In genomic region chr12:29428630-29429029, GRCh38 we compare ENCODE assay signal across 8 cellular contexts. TPM values are rescaled to one million over a fixed set of nuclear protein-coding genes. Genes with fewer than 3 reads are reported as not detected.
DNase-seq lines count a peak whose midpoint lies in the region; ATAC-seq and TF ChIP-seq lines count a peak whose summit lies in the region.

No MANE protein-coding gene starts in this region.

- H2BK5ac ChIP-seq in mesendoderm (ENCODE audit: low read length): no peak overlapping the region

- POLR2A ChIA-PET in HEK293 (lab: Yijun Ruan, JAX): no interaction called here
- POLR2A ChIA-PET in PC-3 (lab: Charles Lee; ENCODE audit: unreplicated experiment): interaction anchor here (0.5 to 0.6 kb wide), 2 partner anchors 49 to 108 kb away, joined by 3 to 4 read pairs; no protein-coding TSS in a partner anchor

- H3K9ac ChIP-seq in PC-3 (ENCODE audit: low read length) (no peak overlapping the region), mesendoderm (ENCODE audit: low read length) (no peak overlapping the region)

- no peak overlapping the region for H3K18ac ChIP-seq in mesendoderm (ENCODE audit: low read length)

- H3K4me2 ChIP-seq in PC-3 (ENCODE audit: low read length) (no peak overlapping the region), osteoblast (ENCODE audit: insufficient read depth, low read length) (no peak overlapping the region), mesendoderm (ENCODE audit: low read length) (no peak overlapping the region)

- H2AFZ ChIP-seq in PC-3 (ENCODE audit: low read length): no peak overlapping the region
- H2AFZ ChIP-seq in osteoblast (ENCODE audit: low read length): no peak overlapping the region

- H3F3A ChIP-seq in PC-3 (ENCODE audit: low read length, unreplicated experiment): no peaks in the 10 kb centered on the region

- CTCF ChIA-PET in HEK293 (lab: Yijun Ruan, JAX): interaction anchor here (1.1 kb wide), 1 partner anchor 8 kb away, joined by 4 read pairs; no protein-coding TSS in a partner anchor
- CTCF ChIA-PET in PC-3 (lab: Charles Lee): no interaction called here

- TF ChIP-seq CTCF in HEK293 (tag by site-specific recombination; IDR thresholded peaks at IDR 0.05): no peak
- no peak for TF ChIP-seq CTCF in PC-3 (conservative IDR thresholded peaks at IDR 0.05; ENCODE audit: low read depth, low read length)
- TF ChIP-seq CTCF in osteoblast (IDR thresholded peaks at IDR 0.05; ENCODE audit: extremely low read depth, low read depth, low read length): no peak

- H2AK5ac ChIP-seq in mesendoderm (ENCODE audit: low read length): no peak overlapping the region

- no peaks in the 10 kb centered on the region for H4K20me1 ChIP-seq in PC-3 (ENCODE audit: low read length)
- no peaks in the 10 kb centered on the region for H4K20me1 ChIP-seq in osteoblast (ENCODE audit: insufficient read depth, low read length)

- no peaks in the 10 kb centered on the region for H3K27me3 ChIP-seq in PC-3 (ENCODE audit: low read length)
- no peaks in the 10 kb centered on the region for H3K27me3 ChIP-seq in osteoblast (ENCODE audit: insufficient read depth, low read length)
- no peaks in the 10 kb centered on the region for H3K27me3 ChIP-seq in mesendoderm (ENCODE audit: insufficient read depth, low read length, poor library complexity)

- no peak overlapping the region for H4K8ac ChIP-seq in mesendoderm (ENCODE audit: low read depth, low read length)

- H3K79me2 ChIP-seq in PC-3 (ENCODE audit: low read length): no peaks in the 10 kb centered on the region
- H3K79me2 ChIP-seq in osteoblast (ENCODE audit: insufficient read depth, low read length): no peaks in the 10 kb centered on the region
- H3K79me2 ChIP-seq in mesendoderm (ENCODE audit: control insufficient read depth, insufficient read depth, low read length): no peaks in the 10 kb centered on the region

- H2BK15ac ChIP-seq in mesendoderm (replicated peaks; ENCODE audit: low read depth): no peak overlapping the region

- H3K23ac ChIP-seq in mesendoderm (ENCODE audit: low read length): no peak overlapping the region

- no peaks in the 10 kb centered on the region for H3K9me3 ChIP-seq in HEK293 (ENCODE audit: control insufficient read depth, insufficient read depth, low read depth, low read length)
- H3K9me3 ChIP-seq in PC-3 (ENCODE audit: low read length): 0 out of 2 replicates have a peak, but pooled peaks cover 2% of the 10 kb centered on the region
- no peaks in the 10 kb centered on the region for H3K9me3 ChIP-seq in osteoblast (ENCODE audit: low read depth, low read length)

- no peak overlapping the region for H3K56ac ChIP-seq in mesendoderm (ENCODE audit: low read length)

- H3K79me1 ChIP-seq in mesendoderm (ENCODE audit: low read length): no peaks in the 10 kb centered on the region

- H2BK120ac ChIP-seq in mesendoderm (ENCODE audit: low read depth, low read length): no peak overlapping the region

- ATAC-seq in PC-3 (peak; percentile 54), HG03196 (IDR thresholded peaks at IDR 0.05; ENCODE audit: unreplicated experiment) (no peak)

- intact Hi-C loops in PC-3 (cut with micrococcal nuclease): loop anchor here (5.0 kb wide), 3 partner anchors 96 to 266 kb away; no protein-coding TSS in a partner anchor

- no TSS peak for BruUV-seq in PC-3 (replicated peaks; lab: Mats Ljungman, UMichigan)

- no peak overlapping the region for H4K5ac ChIP-seq in mesendoderm (ENCODE audit: low read length)

- no peaks in the 10 kb centered on the region for H3K4me1 ChIP-seq in HEK293 (ENCODE audit: control insufficient read depth, insufficient read depth, low read length)
- H3K4me1 ChIP-seq in PC-3 (ENCODE audit: insufficient read depth, low read length): peaks cover 56% of the 10 kb centered on the region
- no peaks in the 10 kb centered on the region for H3K4me1 ChIP-seq in osteoblast (ENCODE audit: insufficient read depth, low read length)
- H3K4me1 ChIP-seq in mesendoderm (ENCODE audit: control insufficient read depth, low read depth, low read length): no peaks in the 10 kb centered on the region

- no peak overlapping the region for H3K4ac ChIP-seq in mesendoderm (ENCODE audit: low read depth, low read length)

- 0 out of 2 replicates have a peak, but pooled peaks cover 3% of the 10 kb centered on the region for H3K9me2 ChIP-seq in PC-3 (replicated peaks; ENCODE audit: low read length)

- H3K27ac ChIP-seq in HEK293 (ENCODE audit: extremely low read depth, low read depth, low read length) (no peak overlapping the region), PC-3 (ENCODE audit: low read length) (peak overlapping the region; percentile 28), osteoblast (ENCODE audit: low read depth, low read length) (no peak overlapping the region), mesendoderm (ENCODE audit: low read depth, low read length) (no peak overlapping the region)

- H3K36me3 ChIP-seq in HEK293 (ENCODE audit: control insufficient read depth in 2 of 2, insufficient read depth in 1 of 2, low read length in 2 of 2) (no peaks in the 10 kb centered on the region), PC-3 (ENCODE audit: low read depth, low read length) (no peaks in the 10 kb centered on the region), osteoblast (ENCODE audit: insufficient read depth, low read length) (no peaks in the 10 kb centered on the region), mesendoderm (ENCODE audit: control insufficient read depth, insufficient read depth, low read length) (no peaks in the 10 kb centered on the region)

- DNase-seq in ELR (ENCODE audit: low read depth) (peak; percentile 43), PC-3 (peak; percentile 99), iPS-NIHi11 (ENCODE audit: low spot score) (peak; percentile 9), osteoblast (ENCODE audit: insufficient read length, low spot score, missing footprints) (no peak), mesendoderm (no peak), NCI-H2171 (lab: John Stamatoyannopoulos, UW) (no peak)

- H3K4me3 ChIP-seq in HEK293 (ENCODE audit: low read depth, low read length) (no peak overlapping the region), PC-3 (ENCODE audit: low read length) (no peak overlapping the region), osteoblast (ENCODE audit: insufficient read depth, low read length) (no peak overlapping the region), mesendoderm (ENCODE audit: low read length) (no peak overlapping the region)

TF ChIP-seq in HEK293, 187 proteins besides CTCF, POLR2A, EP300 and RAD21:
- TF ChIP-seq, protein P1, sequence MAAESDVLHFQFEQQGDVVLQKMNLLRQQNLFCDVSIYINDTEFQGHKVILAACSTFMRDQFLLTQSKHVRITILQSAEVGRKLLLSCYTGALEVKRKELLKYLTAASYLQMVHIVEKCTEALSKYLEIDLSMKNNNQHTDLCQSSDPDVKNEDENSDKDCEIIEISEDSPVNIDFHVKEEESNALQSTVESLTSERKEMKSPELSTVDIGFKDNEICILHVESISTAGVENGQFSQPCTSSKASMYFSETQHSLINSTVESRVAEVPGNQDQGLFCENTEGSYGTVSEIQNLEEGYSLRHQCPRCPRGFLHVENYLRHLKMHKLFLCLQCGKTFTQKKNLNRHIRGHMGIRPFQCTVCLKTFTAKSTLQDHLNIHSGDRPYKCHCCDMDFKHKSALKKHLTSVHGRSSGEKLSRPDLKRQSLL (tag by site-specific recombination; IDR thresholded peaks at IDR 0.05): peak; percentile 14; the same call in 1 of the 2 replicates
- TF ChIP-seq ZNF660 (tag by site-specific recombination; IDR thresholded peaks at IDR 0.05): peak; percentile 60; the same call in 1 of the 2 replicates
- TF ChIP-seq SCRT1 (tag by site-specific recombination; IDR thresholded peaks at IDR 0.05; ENCODE audit: borderline replicate concordance): no peak
- no peak for TF ChIP-seq YY1 (tag by site-specific recombination; IDR thresholded peaks at IDR 0.05)
- TF ChIP-seq ELK4 (IDR thresholded peaks at IDR 0.05; ENCODE audit: borderline replicate concordance, low read depth, low read length): no peak
- TF ChIP-seq, protein P2, sequence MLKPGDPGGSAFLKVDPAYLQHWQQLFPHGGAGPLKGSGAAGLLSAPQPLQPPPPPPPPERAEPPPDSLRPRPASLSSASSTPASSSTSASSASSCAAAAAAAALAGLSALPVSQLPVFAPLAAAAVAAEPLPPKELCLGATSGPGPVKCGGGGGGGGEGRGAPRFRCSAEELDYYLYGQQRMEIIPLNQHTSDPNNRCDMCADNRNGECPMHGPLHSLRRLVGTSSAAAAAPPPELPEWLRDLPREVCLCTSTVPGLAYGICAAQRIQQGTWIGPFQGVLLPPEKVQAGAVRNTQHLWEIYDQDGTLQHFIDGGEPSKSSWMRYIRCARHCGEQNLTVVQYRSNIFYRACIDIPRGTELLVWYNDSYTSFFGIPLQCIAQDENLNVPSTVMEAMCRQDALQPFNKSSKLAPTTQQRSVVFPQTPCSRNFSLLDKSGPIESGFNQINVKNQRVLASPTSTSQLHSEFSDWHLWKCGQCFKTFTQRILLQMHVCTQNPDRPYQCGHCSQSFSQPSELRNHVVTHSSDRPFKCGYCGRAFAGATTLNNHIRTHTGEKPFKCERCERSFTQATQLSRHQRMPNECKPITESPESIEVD (tag by site-specific recombination; IDR thresholded peaks at IDR 0.05): peak; percentile 55
- TF ChIP-seq ZNF37A (tag by site-specific recombination; IDR thresholded peaks at IDR 0.05): no peak

RNA-seq across cellular contexts. Expression of gene ERGIC2, which starts 47.7 kb away (rescaled TPM):
- total RNA-seq in PC-3 (2014; rRNA removed) (142 and 184 TPM in 2 replicates), osteoblast (50.3 and 54.8 TPM in 2 replicates)
- polyA plus RNA-seq in mesendoderm (2013, experiment 1 of 2): 66.8 TPM
- polyA plus RNA-seq in mesendoderm (2013, experiment 2 of 2): 69.0 TPM

Comparison
In these comparisons a context has a peak if more than half of its experiments do, and no peak if none do; other contexts are left out.
1. DNase-seq: peak in ELR (single experiment), PC-3 (single experiment) and iPS-NIHi11 (single experiment); none in osteoblast (single experiment), mesendoderm (single experiment) and NCI-H2171 (single experiment).